Comparison of ENCODE assay signal across 13 cellular contexts in the genomic region with DNA sequence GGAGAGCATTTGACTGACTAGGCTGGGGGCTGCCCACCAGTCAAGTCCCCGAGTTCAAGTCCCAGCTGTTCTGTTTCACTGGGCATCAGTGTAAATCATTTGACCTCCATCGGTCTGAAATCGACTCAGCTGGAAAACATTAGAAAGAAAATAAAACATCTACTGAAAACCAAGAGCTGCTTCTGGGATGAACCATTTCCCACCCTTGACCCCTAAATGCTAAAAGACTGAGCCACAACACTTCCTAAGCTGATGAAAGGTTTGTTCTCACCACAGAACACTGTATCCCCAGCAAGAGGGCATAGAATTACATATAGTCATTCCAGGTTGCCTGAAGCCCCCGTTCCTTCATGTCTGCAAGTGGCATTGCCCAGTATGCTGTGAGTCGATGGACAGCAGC.
DNase-seq lines count a peak whose midpoint lies in the region; ATAC-seq and TF ChIP-seq lines count a peak whose summit lies in the region.
"Had no signal": no experiment of that assay in that cellular context is flagged by ENCODE, and none has a peak within 500 bp of the region (broad histone marks: within the 10 kb centered on the region; RNA-seq: fewer than 3 reads in every experiment).

No MANE protein-coding gene starts in this region.

- TF ChIP-seq CTCF in RWPE2 (IDR thresholded peaks at IDR 0.05; ENCODE audit: poor library complexity, severe bottlenecking) (no peak), smooth muscle cell (IDR thresholded peaks at IDR 0.05; ENCODE audit: borderline replicate concordance, insufficient read depth, poor library complexity, severe bottlenecking) (no peak), natural killer cell (IDR thresholded peaks at IDR 0.05) (no peak)

- peaks cover 9% of the 10 kb centered on the region for H3F3A ChIP-seq in smooth muscle cell (ENCODE audit: low read depth)

- no peak overlapping the region for H3K4me3 Mint-ChIP-seq in natural killer cell
- H3K4me3 Mint-ChIP-seq: memory B cell had no signal

- H3K27me3 Mint-ChIP-seq in natural killer cell (ENCODE audit: low read depth in 2 of 2), result no peaks in the 10 kb centered on the region
- H3K27me3 Mint-ChIP-seq: memory B cell had no signal

- H3K27ac Mint-ChIP-seq in natural killer cell, result no peak overlapping the region
- H3K27ac Mint-ChIP-seq: memory B cell had no signal

- no peaks in the 10 kb centered on the region for H3K9me3 ChIP-seq in RWPE2 (ENCODE audit: severe bottlenecking)
- no peaks in the 10 kb centered on the region for H3K9me3 ChIP-seq in smooth muscle cell (replicated peaks; ENCODE audit: low read depth)

- peak; percentile 85 for DNase-seq in EH (ENCODE audit: low read depth)
- no peak for DNase-seq in RWPE2 (ENCODE audit: low spot score)
- peak; percentile 40 for DNase-seq in fibroblast of the conjunctiva (ENCODE audit: low read depth)
- DNase-seq in smooth muscle cell (lab: John Stamatoyannopoulos, UW; ENCODE audit: unreplicated experiment), result no peak
- no peak for DNase-seq in natural killer cell
- no peak for DNase-seq in SW 1271 (lab: John Stamatoyannopoulos, UW)
- DNase-seq in inferior parietal cortex (ENCODE audit: extremely low spot score), result no peak
- DNase-seq in NCI-H82 treated with DMSO at 0.1 percent for 48 hours (lab: John Stamatoyannopoulos, UW; ENCODE audit: unreplicated experiment), result no peak
- DNase-seq: activated CD4-positive, alpha-beta T cell treated with anti-CD3 and anti-CD28 coated beads for 48 hours; DMS79 treated with DMSO at 0.1 percent for 48 hours; H7; Karpas-422 had no signal

- H3K4me2 ChIP-seq in smooth muscle cell, result peak overlapping the region; percentile 31

- no peaks in the 10 kb centered on the region for H3K79me2 ChIP-seq in smooth muscle cell (ENCODE audit: low read depth)

- no peaks in the 10 kb centered on the region for H3K36me3 Mint-ChIP-seq in natural killer cell

- ATAC-seq in RWPE2 (ENCODE audit: low read depth), result no peak
- no peak for ATAC-seq in natural killer cell

- no peaks in the 10 kb centered on the region for H3K9me3 Mint-ChIP-seq in natural killer cell
- H3K9me3 Mint-ChIP-seq: memory B cell had no signal

- intact Hi-C loops in natural killer cell (cut with micrococcal nuclease), result loop anchor here (5.0 kb wide), 1 partner anchor 53 kb away; no protein-coding TSS in a partner anchor

- H4K20me1 ChIP-seq in smooth muscle cell (ENCODE audit: low read depth), result no peaks in the 10 kb centered on the region

- no peaks in the 10 kb centered on the region for H3K27me3 ChIP-seq in RWPE2 (ENCODE audit: insufficient read depth, poor library complexity, severe bottlenecking)
- no peaks in the 10 kb centered on the region for H3K27me3 ChIP-seq in smooth muscle cell (ENCODE audit: low read depth)

- peak overlapping the region; percentile 8 for H3K9ac ChIP-seq in smooth muscle cell (ENCODE audit: low read depth)

- WGBS in smooth muscle cell (ENCODE audit: low lambda C conversion rate), result 76% methylated on average over 5 of the region's 5 CpGs

- H3K4me3 ChIP-seq in RWPE2 (ENCODE audit: severe bottlenecking), result no peak overlapping the region
- H3K4me3 ChIP-seq in smooth muscle cell, result no peak overlapping the region

- no peak overlapping the region for H2AFZ ChIP-seq in smooth muscle cell (ENCODE audit: low read depth)

- H3K36me3 ChIP-seq in RWPE2 (ENCODE audit: low read depth) (no peaks in the 10 kb centered on the region), smooth muscle cell (ENCODE audit: low read depth) (no peaks in the 10 kb centered on the region)

- peaks cover 0 to 4% of the 10 kb centered on the region in 2 donors for H3K4me1 Mint-ChIP-seq in natural killer cell

- H3K27ac ChIP-seq in RWPE2 (ENCODE audit: poor library complexity, severe bottlenecking) (peak overlapping the region; percentile 68), smooth muscle cell (ENCODE audit: low read depth) (peak overlapping the region; percentile 68)

- H3K4me1 ChIP-seq in RWPE2 (ENCODE audit: insufficient read depth, poor library complexity, severe bottlenecking) (peaks cover 25% of the 10 kb centered on the region), smooth muscle cell (ENCODE audit: low read depth) (no peaks in the 10 kb centered on the region)

Comparison
In these comparisons a context has a peak if more than half of its experiments do, and no peak if none do; other contexts are left out.
1. DNase-seq: peak in EH (single experiment) and fibroblast of the conjunctiva (single experiment); none in RWPE2 (single experiment), smooth muscle cell (single experiment), natural killer cell (single experiment), SW 1271 (0 of 2), inferior parietal cortex (single experiment) and NCI-H82 treated with DMSO at 0.1 percent for 48 hours (single experiment).